In the genomic region with DNA sequence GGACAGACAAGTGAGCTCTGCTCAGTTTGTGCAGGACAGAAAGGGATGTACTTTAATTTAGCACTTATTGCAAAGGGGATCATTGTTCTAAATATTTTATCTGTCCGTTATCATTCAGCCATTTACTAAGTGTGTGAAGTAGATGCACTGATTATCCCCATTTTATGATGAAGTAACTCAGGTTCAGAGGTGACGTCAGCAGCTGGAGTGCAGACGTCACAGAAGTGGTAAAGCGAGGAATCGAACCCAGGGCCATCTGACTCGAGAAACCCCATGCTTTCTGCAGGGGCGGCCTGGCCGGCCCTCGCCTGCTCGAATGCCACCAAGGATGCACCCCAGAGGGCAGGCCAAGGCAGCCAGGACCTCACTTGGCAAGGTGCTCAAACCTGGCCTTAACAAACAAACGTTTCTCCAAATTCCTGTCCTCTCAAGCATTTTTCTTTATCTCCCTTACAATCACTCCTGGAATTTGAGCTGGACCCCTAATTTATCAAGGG, we compare ENCODE assay signal across 21 cellular contexts.
A peak's percentile ranks its signal among the peaks of the same experiment; 100 is the strongest.
DNase-seq lines count a peak whose midpoint lies in the region; ATAC-seq, FAIRE-seq and TF ChIP-seq lines count a peak whose summit lies in the region.
"Had no signal": no experiment of that assay in that cellular context is flagged by ENCODE, and none has a peak within 500 bp of the region (broad histone marks: within the 10 kb centered on the region; RNA-seq: fewer than 3 reads in every experiment).

No MANE protein-coding gene starts in this region.

- H3K79me2 ChIP-seq in HepG2 (ENCODE audit: insufficient read depth, low read length) (no peaks in the 10 kb centered on the region), osteoblast (ENCODE audit: insufficient read depth, low read length) (no peaks in the 10 kb centered on the region)

- in situ Hi-C loops in HepG2 (cut with HindIII; ENCODE audit: extremely low pct_ligation_motif_present, low pct_unique_long_range_greater_than_20kb) (no loop called here), G401 (cut with HindIII; ENCODE audit: low sequenced_read_pairs) (no loop called here)

- CTCF ChIA-PET in HepG2 (lab: Yijun Ruan, JAX; ENCODE audit: low intra/inter-chr PET ratio, low total read pairs), result no interaction called here

- TF ChIP-seq CTCF in HepG2 (CRISPR knock-in tag; IDR thresholded peaks at IDR 0.05) (no peak), right lobe of liver (IDR thresholded peaks at IDR 0.05) (no peak), osteoblast (IDR thresholded peaks at IDR 0.05; ENCODE audit: extremely low read depth, low read depth, low read length) (no peak), thyroid gland (IDR thresholded peaks at IDR 0.05) (no peak)

- H3K4me3 ChIP-seq in HepG2 (replicated peaks in 1 of 3; ENCODE audit: insufficient read depth in 1 of 3, low read depth in 2 of 3, low read length in 3 of 3), result no peak overlapping the region
- H3K4me3 ChIP-seq in right lobe of liver, result no peak overlapping the region
- H3K4me3 ChIP-seq in osteoblast (ENCODE audit: insufficient read depth, low read length), result no peak overlapping the region
- H3K4me3 ChIP-seq in thyroid gland (replicated peaks in 1 of 3), result no peak overlapping the region
- H3K4me3 ChIP-seq: A549; BLaER1 treated with 17β-estradiol and CSF1 and Interleukin-3, amounts not matched to agents 10 nM and 100 nM; GM12878 had no signal

- TF ChIP-seq POLR2A in HepG2 (IDR thresholded peaks at IDR 0.05; ENCODE audit: insufficient read depth in 1 of 2, low read depth in 2 of 2, low read length in 2 of 2) (no peak), right lobe of liver (IDR thresholded peaks at IDR 0.05) (no peak), thyroid gland (IDR thresholded peaks at IDR 0.05) (no peak)

- H3K4me1 ChIP-seq in HepG2 (ENCODE audit: insufficient read depth, low read length) (no peaks in the 10 kb centered on the region), right lobe of liver (no peaks in the 10 kb centered on the region), osteoblast (ENCODE audit: insufficient read depth, low read length) (no peaks in the 10 kb centered on the region), thyroid gland (peaks cover 0 to 5% of the 10 kb centered on the region in 2 donors)
- H3K4me1 ChIP-seq: A549, Caco-2 had no signal

- no peak for DNase-seq in HepG2 (ENCODE audit: low spot score)
- DNase-seq in right lobe of liver, result no peak
- DNase-seq in left kidney (ENCODE audit: low read depth, low spot score), result peak; percentile 35
- peak; percentile 41 for DNase-seq in osteoblast (ENCODE audit: insufficient read length, low spot score, missing footprints)
- DNase-seq in thyroid gland, result peak; percentile 22 to 37
- no peak for DNase-seq in NOMO-1 treated with DMSO at 0.1 percent for 48 hours (lab: John Stamatoyannopoulos, UW; ENCODE audit: unreplicated experiment)
- DNase-seq in globus pallidus (ENCODE audit: low spot score), result no peak
- DNase-seq in G401 (ENCODE audit: low spot score), result no peak
- DNase-seq: AML-193; Caco-2; Calu3; CD4-positive, alpha-beta T cell; CD8-positive, alpha-beta T cell; DMS79 treated with DMSO at 0.1 percent for 48 hours; GDM1 had no signal

- ATAC-seq in HepG2 (no peak), right lobe of liver (no peak)
- ATAC-seq: A549; CD8-positive, alpha-beta T cell; GM12878 had no signal

- intact Hi-C loops in HepG2 (cut with micrococcal nuclease; ENCODE audit: unreplicated experiment) (no loop called here), right lobe of liver (cut with DNase I) (no loop called here), thyroid gland (cut with DNase I) (no loop called here)

- no peak for TF ChIP-seq RAD21 in HepG2 (CRISPR knock-in tag; IDR thresholded peaks at IDR 0.05)

- BruUV-seq in HepG2 (replicated peaks; lab: Mats Ljungman, UMichigan), result no TSS peak

- FAIRE-seq in HepG2 (lab: Jason Lieb, UNC), result no peak
- FAIRE-seq: A549, D721Med, GM12878 had no signal

- H3K27ac ChIP-seq in HepG2 (ENCODE audit: extremely low read length, insufficient read depth, low read length) (no peak overlapping the region), right lobe of liver (no peak overlapping the region), osteoblast (ENCODE audit: low read depth, low read length) (no peak overlapping the region), thyroid gland (peak overlapping the region in 1 of 3 donors; percentile 12)
- H3K27ac ChIP-seq: 22Rv1; A549; BLaER1 treated with 17β-estradiol and CSF1 and Interleukin-3, amounts not matched to agents 10 nM and 100 nM; C4-2B had no signal

- POLR2A ChIA-PET in HepG2 (lab: Yijun Ruan, JAX), result no interaction called here

- no peaks in the 10 kb centered on the region for H3K9me3 ChIP-seq in HepG2 (ENCODE audit: low read length)
- H3K9me3 ChIP-seq in right lobe of liver, result no peaks in the 10 kb centered on the region
- H3K9me3 ChIP-seq in osteoblast (ENCODE audit: low read depth, low read length), result no peaks in the 10 kb centered on the region
- no peaks in the 10 kb centered on the region for H3K9me3 ChIP-seq in thyroid gland
- H3K9me3 ChIP-seq: A549; BLaER1 treated with 17β-estradiol and CSF1 and Interleukin-3, amounts not matched to agents 10 nM and 100 nM; Caco-2 had no signal

- H4K20me1 ChIP-seq in HepG2 (ENCODE audit: insufficient read depth, low read length) (no peaks in the 10 kb centered on the region), osteoblast (ENCODE audit: insufficient read depth, low read length) (no peaks in the 10 kb centered on the region)
- H4K20me1 ChIP-seq: BLaER1 treated with 17β-estradiol and CSF1 and Interleukin-3, amounts not matched to agents 10 nM and 100 nM had no signal

- no peak overlapping the region for H3K9ac ChIP-seq in HepG2 (ENCODE audit: insufficient read depth, low read depth, low read length)
- H3K9ac ChIP-seq: BLaER1 treated with 17β-estradiol and CSF1 and Interleukin-3, amounts not matched to agents 10 nM and 100 nM had no signal

- WGBS in HepG2 (ENCODE audit: low lambda C conversion rate), result 22% methylated on average over 11 of the region's 11 CpGs
- WGBS in right lobe of liver (ENCODE audit: insufficient coverage, low coverage, low lambda C conversion rate, missing lambda C conversion rate), result 68% methylated on average over 9 of the region's 11 CpGs
- 57 to 63% methylated on average over 11 of the region's 11 CpGs for WGBS in thyroid gland, 2 donors

- H2AFZ ChIP-seq in HepG2 (ENCODE audit: low read length) (no peak overlapping the region), osteoblast (ENCODE audit: low read length) (no peak overlapping the region)

- TF ChIP-seq EP300 in HepG2 (IDR thresholded peaks at IDR 0.05; ENCODE audit: low read depth in 2 of 2, low read length in 2 of 2), result no peak
- no peak for TF ChIP-seq EP300 in HepG2 (CRISPR knock-in tag; IDR thresholded peaks at IDR 0.05; ENCODE audit: borderline replicate concordance)

- H3K4me2 ChIP-seq in HepG2 (ENCODE audit: low read depth, low read length) (no peak overlapping the region), osteoblast (ENCODE audit: insufficient read depth, low read length) (no peak overlapping the region)
- H3K4me2 ChIP-seq: A549; BLaER1 treated with 17β-estradiol and CSF1 and Interleukin-3, amounts not matched to agents 10 nM and 100 nM had no signal

- H3K27me3 ChIP-seq in HepG2 (ENCODE audit: control insufficient read depth in 1 of 2, insufficient read depth in 2 of 2, low read length in 2 of 2) (peaks cover 0 to 34% of the 10 kb centered on the region in 2 experiments; a peak in 3 of 5 replicates), right lobe of liver (no peaks in the 10 kb centered on the region), osteoblast (ENCODE audit: insufficient read depth, low read length) (peaks cover 9% of the 10 kb centered on the region), thyroid gland (no peaks in the 10 kb centered on the region)
- H3K27me3 ChIP-seq: BLaER1 treated with 17β-estradiol and CSF1 and Interleukin-3, amounts not matched to agents 10 nM and 100 nM had no signal

- H3K36me3 ChIP-seq in HepG2 (replicated peaks in 1 of 2; ENCODE audit: control insufficient read depth in 1 of 2, insufficient read depth in 2 of 2, low read length in 2 of 2) (no peaks in the 10 kb centered on the region), right lobe of liver (no peaks in the 10 kb centered on the region), osteoblast (ENCODE audit: insufficient read depth, low read length) (no peaks in the 10 kb centered on the region), thyroid gland (no peaks in the 10 kb centered on the region)
- H3K36me3 ChIP-seq: BLaER1 treated with 17β-estradiol and CSF1 and Interleukin-3, amounts not matched to agents 10 nM and 100 nM had no signal

TF ChIP-seq in HepG2, 621 proteins besides CTCF, POLR2A, EP300 and RAD21:
- TF ChIP-seq NFKB2 (CRISPR knock-in tag; IDR thresholded peaks at IDR 0.05; ENCODE audit: borderline replicate concordance), result no peak
- TF ChIP-seq CREB1 (IDR thresholded peaks at IDR 0.05), result peak; percentile 50; the same call in 1 of the 2 replicates
- no peak for TF ChIP-seq CREB1 (CRISPR knock-in tag; IDR thresholded peaks at IDR 0.05)
- TF ChIP-seq FOXC1 (CRISPR knock-in tag; IDR thresholded peaks at IDR 0.05; ENCODE audit: borderline replicate concordance), result no peak
- no peak for TF ChIP-seq HDAC2 (CRISPR knock-in tag; IDR thresholded peaks at IDR 0.05)

Comparison
In these comparisons a context has a peak if more than half of its experiments do, and no peak if none do; other contexts are left out.
1. DNase-seq: peak in left kidney (single experiment), osteoblast (single experiment) and thyroid gland (2 of 2); none in HepG2 (single experiment), right lobe of liver (0 of 3), NOMO-1 treated with DMSO at 0.1 percent for 48 hours (single experiment), globus pallidus (single experiment) and G401 (single experiment).